Comparison of ENCODE assay signal across 8 cellular contexts in genomic region chr22:50783881-50784277, GRCh38. TPM values are rescaled to one million over a fixed set of nuclear protein-coding genes. Genes with fewer than 3 reads are reported as not detected.
DNase-seq lines count a peak whose midpoint lies in the region; ATAC-seq, FAIRE-seq and TF ChIP-seq lines count a peak whose summit lies in the region.
"Not testable (repeated sequence)": the region's sequence is repeated elsewhere in the genome, so short reads cannot be mapped to it uniquely, and the experiment has no call there.

No MANE protein-coding gene starts in this region.

- H3K9me3 Mint-ChIP-seq in T-helper 1 cell treated with Interleukin-12 subunit alpha and Interleukin-12 subunit beta and Interleukin-4 antibody, amounts not matched to agents 30 μg/mL and 1 μg/mL, for 36 hours; nephron: not testable (repeated sequence)

- 0 out of 2 replicates have a peak overlapping the region, but pooled peaks have one; percentile 37 for H3K4me2 ChIP-seq in K562 (ENCODE audit: insufficient read depth, low read length)

- not testable (repeated sequence) for TF ChIP-seq RAD21 in K562 (CRISPR knock-in tag; conservative IDR thresholded peaks at IDR 0.05 in 1 of 2, IDR thresholded peaks at IDR 0.05 in 1 of 2)

- not testable (repeated sequence) for H3K9me1 ChIP-seq in K562 (ENCODE audit: control insufficient read depth, insufficient read depth, low read length)

- TSS peak; percentile 92 for BruUV-seq in K562 (replicated peaks; lab: Mats Ljungman, UMichigan)

- not testable (repeated sequence) for H3K9ac ChIP-seq in K562 (ENCODE audit: insufficient read depth in 1 of 2, low read depth in 2 of 2, low read length in 2 of 2)

- H3K4me3 ChIP-seq in H7 (ENCODE audit: insufficient read depth, low read depth, low read length) (peak overlapping the region; percentile 43), K562 (peak overlapping the region; percentile 47; the same call in 1 of the 2 replicates), heart right ventricle (peak overlapping the region in 9 of 10 donors; percentile 46 to 62 (median 61)), thymus (ENCODE audit: low read length) (peak overlapping the region; percentile 53)

- POLR2A ChIA-PET in K562 (lab: Yijun Ruan, JAX) = not testable (repeated sequence)

- CTCF ChIA-PET in K562 (lab: Yijun Ruan, JAX; ENCODE audit: low intra/inter-chr PET ratio) = not testable (repeated sequence)

- H3K9me3 ChIP-seq in K562 (replicated peaks; ENCODE audit: control insufficient read depth, insufficient read depth, low read depth, low read length); heart right ventricle; thymus (ENCODE audit: control insufficient read depth): not testable (repeated sequence)

- not testable (repeated sequence) for TF ChIP-seq CTCF in K562 (IDR thresholded peaks at IDR 0.05 in 2 of 3, conservative IDR thresholded peaks at IDR 0.05 in 1 of 3; ENCODE audit: insufficient read depth in 2 of 3, low read depth in 1 of 3, low read length in 3 of 3); heart right ventricle (IDR thresholded peaks at IDR 0.05); nephron (IDR thresholded peaks at IDR 0.05; ENCODE audit: unreplicated experiment in 3 of 3)

- H3K4me1 Mint-ChIP-seq in T-helper 1 cell treated with Interleukin-12 subunit alpha and Interleukin-12 subunit beta and Interleukin-4 antibody, amounts not matched to agents 30 μg/mL and 1 μg/mL, for 36 hours (ENCODE audit: low read depth); nephron: not testable (repeated sequence)

- H3K4me1 ChIP-seq in K562 (replicated peaks in 1 of 2; ENCODE audit: control insufficient read depth in 2 of 2, insufficient read depth in 2 of 2, low read length in 2 of 2); heart right ventricle; thymus (ENCODE audit: control insufficient read depth, insufficient read depth, low read length): not testable (repeated sequence)

- H3K27me3 ChIP-seq in H7 (ENCODE audit: control insufficient read depth, insufficient read depth, low read length); K562 (ENCODE audit: control insufficient read depth in 2 of 2, insufficient read depth in 2 of 2, low read length in 2 of 2); heart right ventricle; thymus (ENCODE audit: control insufficient read depth, insufficient read depth): not testable (repeated sequence)

- H3K36me3 ChIP-seq in H7 (replicated peaks; ENCODE audit: control insufficient read depth, insufficient read depth, low read length); K562 (ENCODE audit: control insufficient read depth, insufficient read depth, low read length); thymus (ENCODE audit: control insufficient read depth, insufficient read depth): not testable (repeated sequence)
- peaks cover 0 to 12% (median 0%) of the 10 kb centered on the region in 9 donors for H3K36me3 ChIP-seq in heart right ventricle

- in situ Hi-C loops in K562 (cut with MboI) = not testable (repeated sequence)

- H3K79me2 ChIP-seq in K562 (ENCODE audit: control insufficient read depth, insufficient read depth, low read length) = not testable (repeated sequence)

- not testable (repeated sequence) for H3K36me3 Mint-ChIP-seq in T-helper 1 cell treated with Interleukin-12 subunit alpha and Interleukin-12 subunit beta and Interleukin-4 antibody, amounts not matched to agents 30 μg/mL and 1 μg/mL, for 36 hours (ENCODE audit: low read depth); nephron (ENCODE audit: low read depth)

- H4K20me1 ChIP-seq in K562 (replicated peaks; ENCODE audit: control insufficient read depth, insufficient read depth, low read length) = not testable (repeated sequence)

- TF ChIP-seq EP300 in K562 (IDR thresholded peaks at IDR 0.05; ENCODE audit: low read length) = not testable (repeated sequence)

- ATAC-seq in GM18502 (IDR thresholded peaks at IDR 0.05; ENCODE audit: poor library complexity, unreplicated experiment) (peak; percentile 37), HG03442 (IDR thresholded peaks at IDR 0.05; ENCODE audit: unreplicated experiment) (peak; percentile 13), K562 (peak; percentile 65), heart right ventricle (peak; percentile 4 to 33 (median 22))

- peak overlapping the region; percentile 84 for H3K4me3 Mint-ChIP-seq in T-helper 1 cell treated with Interleukin-12 subunit alpha and Interleukin-12 subunit beta and Interleukin-4 antibody, amounts not matched to agents 30 μg/mL and 1 μg/mL, for 36 hours
- H3K4me3 Mint-ChIP-seq in nephron = peak overlapping the region; percentile 89 to 91 (median 91)

- WGBS in K562 (ENCODE audit: insufficient coverage, low coverage, missing lambda C conversion rate) = no CpG with 5 or more reads among the region's 16 CpGs
- WGBS in heart right ventricle, 2 donors = 0 to 2% methylated on average over 6 to 7 of the region's 16 CpGs
- under 1% methylated on average over 10 of the region's 16 CpGs for WGBS in thymus

- intact Hi-C loops in K562 (cut with micrococcal nuclease); heart right ventricle (cut with DNase I): not testable (repeated sequence)

- not testable (repeated sequence) for H2AFZ ChIP-seq in K562 (ENCODE audit: low read depth, low read length)

- peak overlapping the region; percentile 65 for H3K27ac Mint-ChIP-seq in T-helper 1 cell treated with Interleukin-12 subunit alpha and Interleukin-12 subunit beta and Interleukin-4 antibody, amounts not matched to agents 30 μg/mL and 1 μg/mL, for 36 hours
- H3K27ac Mint-ChIP-seq in nephron = peak overlapping the region; percentile 37 to 47 (median 44)

- H3K27me3 Mint-ChIP-seq in T-helper 1 cell treated with Interleukin-12 subunit alpha and Interleukin-12 subunit beta and Interleukin-4 antibody, amounts not matched to agents 30 μg/mL and 1 μg/mL, for 36 hours (ENCODE audit: low read depth); nephron (ENCODE audit: low read depth): not testable (repeated sequence)

- FAIRE-seq in K562 (lab: Jason Lieb, UNC) = not testable (repeated sequence)

- not testable (repeated sequence) for H3K27ac ChIP-seq in K562 (ENCODE audit: extremely low read depth, low read depth, low read length); thymus (ENCODE audit: low read depth)
- H3K27ac ChIP-seq in heart right ventricle = peak overlapping the region in 5 of 10 donors; percentile 12 to 60 (median 52)

- not testable (repeated sequence) for TF ChIP-seq POLR2A in K562 (conservative IDR thresholded peaks at IDR 0.05)

- DNase-seq in H7; K562 (ENCODE audit: extremely low read depth in 1 of 4, low spot score in 3 of 4); heart right ventricle: not testable (repeated sequence)

RNA-seq across cellular contexts. Expression of gene RABL2B, which starts 0.4 kb away (rescaled TPM):
- total RNA-seq in H7 (2014; rRNA removed; shearing (Covaris generic)) = 8.6 and 17.1 TPM in 2 replicates
- 23.4 and 71.3 TPM in 2 replicates for total RNA-seq in K562 (2011; cell fraction: chromatin; rRNA removed; ENCODE audit: low replicate concordance)
- total RNA-seq in K562 (2011; cell fraction: nucleolus; rRNA removed) = 24.9 and 40.2 TPM in 2 replicates
- total RNA-seq in K562 (2011; cell fraction: nucleoplasm; rRNA removed) = 28.4 and 29.3 TPM in 2 replicates
- 2.5 and 3.4 TPM in 2 replicates for total RNA-seq in K562 (2014; rRNA removed)
- total RNA-seq in K562 (2014; rRNA removed; fragmentation: Illumina TruSeq; extraction: Trizol) = 3.0 and 3.1 TPM in 2 replicates
- 3.0 and 3.6 TPM in 2 replicates for total RNA-seq in K562 (2015; rRNA removed; fragmentation: Illumina TruSeq; extraction: Trizol)
- 4.5 and 5.7 TPM in 2 replicates for total RNA-seq in K562 (2021)
- 8.5 and 10.7 TPM in 2 replicates for polyA plus RNA-seq in K562 (2011; rRNA removed)
- polyA plus RNA-seq in K562 (2011; cell fraction: cytosol; rRNA removed) = 7.0 and 7.7 TPM in 2 replicates
- polyA plus RNA-seq in K562 (2011; cell fraction: nucleus; rRNA removed) = 38.1 and 53.1 TPM in 2 replicates
- polyA plus RNA-seq in K562 (2012) = 6.0 and 9.8 TPM in 2 replicates
- polyA plus RNA-seq in K562 (2014; fragmentation: Illumina TruSeq; extraction: Trizol) = 5.8 and 5.9 TPM in 2 replicates
- under 1 TPM; 0.76 to 0.87 TPM for polyA plus RNA-seq in K562 (2014; fragmentation: Nextera tagmentation; extraction: Ambion mirVana)
- 4.9 and 5.2 TPM in 2 replicates for polyA plus RNA-seq in K562 (2014; rRNA removed)
- 4.7 and 7.8 TPM in 2 replicates for polyA minus RNA-seq in K562 (2011; rRNA and poly(A)+ RNA removed)
- polyA minus RNA-seq in K562 (2011; cell fraction: cytosol; rRNA and poly(A)+ RNA removed) = 3.0 and 5.6 TPM in 2 replicates
- polyA minus RNA-seq in K562 (2011; cell fraction: nucleus; rRNA and poly(A)+ RNA removed) = 9.3 and 10.6 TPM in 2 replicates
- 1 to 10 TPM; 4.7 to 9.2 (median 7.4) TPM for total RNA-seq in heart right ventricle
- 10 to 100 TPM in 1 of 2 donors, 1 to 10 TPM in 1; 6.5 to 11.6 TPM for polyA plus RNA-seq in heart right ventricle
- polyA plus RNA-seq in thymus = 27.6 TPM

RNA-seq across cellular contexts. Expression of gene ACR, which starts 45.9 kb away (rescaled TPM):
- 0.07 TPM in 1 of 2 replicates, not detected in the other for total RNA-seq in H7 (2014; rRNA removed; shearing (Covaris generic))
- not detected in 2 replicates for total RNA-seq in K562 (2011; cell fraction: chromatin; rRNA removed; ENCODE audit: low replicate concordance)
- total RNA-seq in K562 (2011; cell fraction: nucleolus; rRNA removed) = not detected in 2 replicates
- total RNA-seq in K562 (2011; cell fraction: nucleoplasm; rRNA removed) = not detected in 2 replicates
- not detected in 2 replicates for total RNA-seq in K562 (2014; rRNA removed)
- not detected in 2 replicates for total RNA-seq in K562 (2014; rRNA removed; fragmentation: Illumina TruSeq; extraction: Trizol)
- total RNA-seq in K562 (2015; rRNA removed; fragmentation: Illumina TruSeq; extraction: Trizol) = not detected in 2 replicates
- not detected in 2 replicates for total RNA-seq in K562 (2021)
- not detected in 2 replicates for polyA plus RNA-seq in K562 (2011; rRNA removed)
- not detected in 2 replicates for polyA plus RNA-seq in K562 (2011; cell fraction: cytosol; rRNA removed)
- not detected in 2 replicates for polyA plus RNA-seq in K562 (2011; cell fraction: nucleus; rRNA removed)
- not detected in 2 replicates for polyA plus RNA-seq in K562 (2012)
- polyA plus RNA-seq in K562 (2014; fragmentation: Illumina TruSeq; extraction: Trizol) = not detected in 2 replicates
- polyA plus RNA-seq in K562 (2014; fragmentation: Nextera tagmentation; extraction: Ambion mirVana) = not detected
- polyA plus RNA-seq in K562 (2014; rRNA removed) = not detected in 2 replicates
- not detected in 2 replicates for polyA minus RNA-seq in K562 (2011; rRNA and poly(A)+ RNA removed)
- polyA minus RNA-seq in K562 (2011; cell fraction: cytosol; rRNA and poly(A)+ RNA removed) = not detected in 2 replicates
- not detected in 2 replicates for polyA minus RNA-seq in K562 (2011; cell fraction: nucleus; rRNA and poly(A)+ RNA removed)
- 1 to 10 TPM in 1 of 10 donors, under 1 TPM in 8, not detected in 1; 0.28 to 1.1 (median 0.50) TPM for total RNA-seq in heart right ventricle
- under 1 TPM; 0.13 to 0.66 TPM for polyA plus RNA-seq in heart right ventricle
- 0.21 TPM for polyA plus RNA-seq in thymus

Comparison
In these comparisons a context has a peak if more than half of its experiments do, and no peak if none do; other contexts are left out.
1. ATAC-seq: peak in every context shown above with its lines; median percentile 65 in K562; 37 in GM18502; 22 in heart right ventricle; 13 in HG03442.